ENCODE assay signal across 18 cellular contexts in genomic region chr2:207219036-207219435, GRCh38.
"Had no signal": no experiment of that assay in that cellular context is flagged by ENCODE, and none has a peak within 500 bp of the region (broad histone marks: within the 10 kb centered on the region; RNA-seq: fewer than 3 reads in every experiment).

No MANE protein-coding gene starts in this region.

- H3K27ac Mint-ChIP-seq: activated B cell treated with CpG ODN at 0.5 μM for 24 hours; activated CD4-positive, alpha-beta memory T cell treated with anti-CD3 and anti-CD28 coated beads for 36 hours; activated naive CD8-positive, alpha-beta T cell; stimulated activated naive B cell treated with anti-CD40 and anti-IgM and Interleukin-4, amounts not matched to agents 10 μg/mL and 1 μg/mL and 100 μg/mL, for 72 hours had no signal

- H3K36me3 ChIP-seq: colonic mucosa, heart left ventricle, pancreas, right lobe of liver, thoracic aorta, upper lobe of right lung had no signal

- H3K4me1 Mint-ChIP-seq: activated B cell treated with CpG ODN at 0.5 μM for 24 hours had no signal

- H3K27me3 Mint-ChIP-seq: activated naive CD8-positive, alpha-beta T cell; stimulated activated naive B cell treated with anti-CD40 and anti-IgM and Interleukin-4, amounts not matched to agents 10 μg/mL and 1 μg/mL and 100 μg/mL, for 72 hours had no signal

- H3K4me1 ChIP-seq: body of pancreas, colonic mucosa, pancreas, right lobe of liver, upper lobe of right lung had no signal

- DNase-seq: activated B cell treated with CpG ODN at 0.5 μM for 24 hours; activated CD4-positive, alpha-beta memory T cell treated with anti-CD3 and anti-CD28 coated beads for 36 hours; activated CD4-positive, alpha-beta T cell treated with anti-CD3 and anti-CD28 coated beads for 4 hours; activated T-cell treated with anti-CD3 and anti-CD28 coated beads for 4 hours; body of pancreas; colonic mucosa; erythroblast; foreskin melanocyte; heart left ventricle; left ventricle myocardium superior; pancreas; right lobe of liver; stimulated activated naive B cell treated with anti-CD40 and anti-IgM and Interleukin-4, amounts not matched to agents 10 μg/mL and 1 μg/mL and 100 μg/mL, for 72 hours; T-helper 1 cell; T-helper 9 cell; upper lobe of right lung had no signal

- H3K4me3 ChIP-seq: body of pancreas, colonic mucosa, heart left ventricle, pancreas, right lobe of liver, thoracic aorta, upper lobe of right lung had no signal

- H3K9me3 ChIP-seq: body of pancreas, colonic mucosa, heart left ventricle, pancreas, right lobe of liver, thoracic aorta, upper lobe of right lung had no signal

- ATAC-seq: body of pancreas; heart left ventricle; left ventricle myocardium superior; pancreas; right lobe of liver; stimulated activated naive B cell treated with anti-CD40 and anti-IgM and Interleukin-4, amounts not matched to agents 10 μg/mL and 1 μg/mL and 100 μg/mL, for 72 hours; upper lobe of right lung had no signal

- H3K27me3 ChIP-seq: body of pancreas, colonic mucosa, heart left ventricle, pancreas, right lobe of liver, upper lobe of right lung had no signal

- H3K36me3 Mint-ChIP-seq: activated CD4-positive, alpha-beta memory T cell treated with anti-CD3 and anti-CD28 coated beads for 36 hours; activated naive CD8-positive, alpha-beta T cell had no signal

- H3K9me3 Mint-ChIP-seq: activated B cell treated with CpG ODN at 0.5 μM for 24 hours; activated CD4-positive, alpha-beta memory T cell treated with anti-CD3 and anti-CD28 coated beads for 36 hours; stimulated activated naive B cell treated with anti-CD40 and anti-IgM and Interleukin-4, amounts not matched to agents 10 μg/mL and 1 μg/mL and 100 μg/mL, for 72 hours had no signal

- H3K27ac ChIP-seq: body of pancreas, colonic mucosa, heart left ventricle, pancreas, right lobe of liver, thoracic aorta, upper lobe of right lung had no signal

- H3K4me3 Mint-ChIP-seq: activated B cell treated with CpG ODN at 0.5 μM for 24 hours; activated CD4-positive, alpha-beta memory T cell treated with anti-CD3 and anti-CD28 coated beads for 36 hours; activated naive CD8-positive, alpha-beta T cell; stimulated activated naive B cell treated with anti-CD40 and anti-IgM and Interleukin-4, amounts not matched to agents 10 μg/mL and 1 μg/mL and 100 μg/mL, for 72 hours had no signal
